21 cellular contexts compared by ENCODE assay signal in the genomic region with DNA sequence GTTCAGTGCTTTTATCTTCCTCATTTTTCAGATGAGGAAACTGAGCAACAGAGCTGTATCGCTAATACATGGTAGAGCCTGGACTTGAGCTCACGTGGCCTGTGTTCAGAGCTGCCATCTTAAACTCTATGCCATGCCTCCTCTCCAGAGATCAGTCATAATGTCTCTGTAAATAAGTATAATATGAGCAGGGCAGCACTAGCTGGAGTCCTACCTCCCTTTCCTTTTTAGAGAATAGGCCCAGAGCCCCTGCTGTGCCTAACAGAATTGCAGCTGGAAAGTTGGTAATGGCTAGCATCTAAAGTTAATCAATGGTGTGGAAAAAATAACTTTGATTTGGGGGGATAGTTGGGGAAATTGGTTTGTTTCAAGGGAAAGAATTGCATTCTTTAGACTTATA. TPM values are rescaled to one million over a fixed set of nuclear protein-coding genes. Genes with fewer than 3 reads are reported as not detected.
DNase-seq lines count a peak whose midpoint lies in the region; ATAC-seq and TF ChIP-seq lines count a peak whose summit lies in the region.
"Had no signal": no experiment of that assay in that cellular context is flagged by ENCODE, and none has a peak within 500 bp of the region (broad histone marks: within the 10 kb centered on the region; RNA-seq: fewer than 3 reads in every experiment).

No MANE protein-coding gene starts in this region.

- H3K9me3 ChIP-seq in A673 (ENCODE audit: low read depth, low read length, poor library complexity, severe bottlenecking) = no peaks in the 10 kb centered on the region
- no peaks in the 10 kb centered on the region for H3K9me3 ChIP-seq in iPS-18a (ENCODE audit: control insufficient read depth, low read depth, low read length)
- H3K9me3 ChIP-seq: Caco-2 had no signal

- no peaks in the 10 kb centered on the region for H3K27me3 Mint-ChIP-seq in IgD-negative memory B cell
- H3K27me3 Mint-ChIP-seq in stimulated activated naive B cell treated with anti-CD40 and anti-IgM and Interleukin-4, amounts not matched to agents 10 μg/mL and 1 μg/mL and 100 μg/mL, for 72 hours = no peaks in the 10 kb centered on the region

- H3K9ac ChIP-seq in iPS-18a (ENCODE audit: low read length) = no peak overlapping the region
- H3K9ac ChIP-seq: BLaER1 treated with 17β-estradiol and CSF1 and Interleukin-3, amounts not matched to agents 10 nM and 100 nM; KMS-11 had no signal

- H3K27ac Mint-ChIP-seq in IgD-negative memory B cell = peak overlapping the region in 2 of 3 donors; percentile 19 to 77
- H3K27ac Mint-ChIP-seq in stimulated activated naive B cell treated with anti-CD40 and anti-IgM and Interleukin-4, amounts not matched to agents 10 μg/mL and 1 μg/mL and 100 μg/mL, for 72 hours = no peak overlapping the region
- H3K27ac Mint-ChIP-seq: HFFc6 had no signal

- H3K27me3 ChIP-seq in A673 (replicated peaks; ENCODE audit: insufficient read depth, low read depth, low read length, poor library complexity) (no peaks in the 10 kb centered on the region), iPS-18a (ENCODE audit: control insufficient read depth, insufficient read depth, low read length) (no peaks in the 10 kb centered on the region)
- H3K27me3 ChIP-seq: BLaER1 treated with 17β-estradiol and CSF1 and Interleukin-3, amounts not matched to agents 10 nM and 100 nM had no signal

- POLR2A ChIA-PET in A673 (lab: Charles Lee; ENCODE audit: low non-redundant PET) = no interaction called here

- H3K9me3 Mint-ChIP-seq in IgD-negative memory B cell = no peaks in the 10 kb centered on the region
- H3K9me3 Mint-ChIP-seq in stimulated activated naive B cell treated with anti-CD40 and anti-IgM and Interleukin-4, amounts not matched to agents 10 μg/mL and 1 μg/mL and 100 μg/mL, for 72 hours = no peaks in the 10 kb centered on the region
- H3K9me3 Mint-ChIP-seq: HFFc6 had no signal

- DNase-seq in NCI-H146 (lab: John Stamatoyannopoulos, UW) (peak; percentile 19), NCI-H146 treated with DMSO at 0.1 percent for 48 hours (lab: John Stamatoyannopoulos, UW; ENCODE audit: unreplicated experiment) (no peak), A673 (ENCODE audit: low spot score) (peak; percentile 65), foreskin melanocyte (no peak)
- DNase-seq in stimulated activated naive B cell treated with anti-CD40 and anti-IgM and Interleukin-4, amounts not matched to agents 10 μg/mL and 1 μg/mL and 100 μg/mL, for 72 hours = no peak
- DNase-seq: Caco-2, DMS53, HFFc6, MM.1S, NCI-H1105, NCI-H187 treated with DMSO at 0.1 percent for 48 hours, NCI-H2171, NCI-H82 had no signal

- peaks cover 4 to 11% (median 11%) of the 10 kb centered on the region in 3 donors for H3K4me1 Mint-ChIP-seq in IgD-negative memory B cell
- peaks cover 9 to 21% of the 10 kb centered on the region in 2 donors for H3K4me1 Mint-ChIP-seq in stimulated activated naive B cell treated with anti-CD40 and anti-IgM and Interleukin-4, amounts not matched to agents 10 μg/mL and 1 μg/mL and 100 μg/mL, for 72 hours

- CTCF ChIA-PET in A673 (lab: Charles Lee) = interaction anchor here (0.7 kb wide), 1 partner anchor 19 kb away, joined by 3 read pairs; no protein-coding TSS in a partner anchor

- no peak for TF ChIP-seq CTCF in A673 (conservative IDR thresholded peaks at IDR 0.05; ENCODE audit: low read depth, low read length)

- no peak for ATAC-seq in stimulated activated naive B cell treated with anti-CD40 and anti-IgM and Interleukin-4, amounts not matched to agents 10 μg/mL and 1 μg/mL and 100 μg/mL, for 72 hours (replicated peaks)
- no peak for ATAC-seq in GM21515 (IDR thresholded peaks at IDR 0.05; ENCODE audit: unreplicated experiment)
- ATAC-seq: Panc1, Right ventricle myocardium inferior had no signal

- H3K4me3 ChIP-seq in A673 (ENCODE audit: low read depth, low read length, poor library complexity, severe bottlenecking) (no peak overlapping the region), iPS-18a (ENCODE audit: low read length) (peak overlapping the region; percentile 21)
- H3K4me3 ChIP-seq: BLaER1 treated with 17β-estradiol and CSF1 and Interleukin-3, amounts not matched to agents 10 nM and 100 nM had no signal

- H3K4me3 Mint-ChIP-seq in IgD-negative memory B cell = no peak overlapping the region
- no peak overlapping the region for H3K4me3 Mint-ChIP-seq in stimulated activated naive B cell treated with anti-CD40 and anti-IgM and Interleukin-4, amounts not matched to agents 10 μg/mL and 1 μg/mL and 100 μg/mL, for 72 hours
- H3K4me3 Mint-ChIP-seq: HFFc6 had no signal

- H3K36me3 Mint-ChIP-seq in IgD-negative memory B cell = peaks cover 9% of the 10 kb centered on the region
- peaks cover 29% of the 10 kb centered on the region in 2 donors for H3K36me3 Mint-ChIP-seq in stimulated activated naive B cell treated with anti-CD40 and anti-IgM and Interleukin-4, amounts not matched to agents 10 μg/mL and 1 μg/mL and 100 μg/mL, for 72 hours

- no TSS peak for BruUV-seq in A673 (replicated peaks; lab: Mats Ljungman, UMichigan)

- H3K27ac ChIP-seq in A673 (ENCODE audit: low read depth, low read length, poor library complexity, severe bottlenecking) (peak overlapping the region; percentile 3), iPS-18a (ENCODE audit: low read length) (no peak overlapping the region)
- H3K27ac ChIP-seq: 22Rv1; BLaER1 treated with 17β-estradiol and CSF1 and Interleukin-3, amounts not matched to agents 10 nM and 100 nM; KMS-11 had no signal

- H3K36me3 ChIP-seq in A673 (ENCODE audit: insufficient read depth, low read length, poor library complexity, severe bottlenecking) (peaks cover 7% of the 10 kb centered on the region), iPS-18a (ENCODE audit: control insufficient read depth, low read depth, low read length) (no peaks in the 10 kb centered on the region)

- intact Hi-C loops in A673 (cut with micrococcal nuclease; ENCODE audit: unreplicated experiment) = no loop called here

- H3K4me1 ChIP-seq in A673 (ENCODE audit: insufficient read depth, low read length, poor library complexity, severe bottlenecking) (peaks cover 9% of the 10 kb centered on the region), iPS-18a (ENCODE audit: control insufficient read depth, low read depth, low read length) (peaks cover 23% of the 10 kb centered on the region)
- H3K4me1 ChIP-seq: Caco-2 had no signal

RNA-seq across cellular contexts. Expression of a gene that starts 20.4 kb away (rescaled TPM):
- total RNA-seq in A673 (2021) = 30.5 and 33.0 TPM in 2 replicates
- polyA plus RNA-seq in IgD-negative memory B cell = 21.8 TPM

RNA-seq across cellular contexts. Expression of a gene that starts 47.0 kb away (rescaled TPM):
- total RNA-seq in A673 (2021) = 34.5 and 36.9 TPM in 2 replicates
- polyA plus RNA-seq in IgD-negative memory B cell = 32.8 TPM

Comparison
In these comparisons a context has a peak if more than half of its experiments do, and no peak if none do; other contexts are left out.
1. DNase-seq: peak in NCI-H146 (single experiment) and A673 (single experiment); none in NCI-H146 treated with DMSO at 0.1 percent for 48 hours (single experiment), stimulated activated naive B cell treated with anti-CD40 and anti-IgM and Interleukin-4, amounts not matched to agents 10 μg/mL and 1 μg/mL and 100 μg/mL, for 72 hours (single experiment) and foreskin melanocyte (single experiment).